ENCODE assay signal across 23 cellular contexts in genomic region chrX:19882066-19882775, GRCh38. TPM values are rescaled to one million over a fixed set of nuclear protein-coding genes. Genes with fewer than 3 reads are reported as not detected.
A peak's percentile ranks its signal among the peaks of the same experiment; 100 is the strongest.
DNase-seq lines count a peak whose midpoint lies in the region; ATAC-seq, FAIRE-seq and TF ChIP-seq lines count a peak whose summit lies in the region.
"Had no signal": no experiment of that assay in that cellular context is flagged by ENCODE, and none has a peak within 500 bp of the region (broad histone marks: within the 10 kb centered on the region; RNA-seq: fewer than 3 reads in every experiment).

No MANE protein-coding gene starts in this region.

- 0 out of 7 replicates have a peak, but pooled peaks cover 0 to 3% (median 0%) of the 10 kb centered on the region in 4 experiments for H3K27me3 ChIP-seq in H1 (replicated peaks in 1 of 4; ENCODE audit: control insufficient read depth in 3 of 4, extremely low read depth in 1 of 4, insufficient read depth in 3 of 4, low read length in 3 of 4)
- H3K27me3 ChIP-seq: gastroesophageal sphincter, ovary, suprapubic skin had no signal

- no peak overlapping the region for H2BK5ac ChIP-seq in H1 (ENCODE audit: low read depth, low read length)

- H3K9ac ChIP-seq in H1 (replicated peaks in 1 of 4; ENCODE audit: extremely low read depth in 1 of 4, low read depth in 3 of 4, low read length in 3 of 4), result no peak overlapping the region

- TF ChIP-seq RAD21 in H1 (IDR thresholded peaks at IDR 0.05 in 1 of 2, conservative IDR thresholded peaks at IDR 0.05 in 1 of 2; ENCODE audit: low read depth in 2 of 2, low read length in 2 of 2), result no peak

- H4K20me1 ChIP-seq in H1 (replicated peaks in 1 of 2; ENCODE audit: control insufficient read depth in 1 of 2, insufficient read depth in 2 of 2, low read length in 2 of 2), result peaks cover 0 to 7% of the 10 kb centered on the region in 2 experiments

- no peak overlapping the region for H3K4me3 ChIP-seq in H1 (ENCODE audit: extremely low read depth in 1 of 4, insufficient read depth in 2 of 4, low read depth in 3 of 4, low read length in 4 of 4)
- H3K4me3 ChIP-seq: gastroesophageal sphincter, left ventricle myocardium inferior, mucosa of descending colon, ovary, suprapubic skin had no signal

- no peak for TF ChIP-seq EP300 in H1 (IDR thresholded peaks at IDR 0.05; ENCODE audit: borderline replicate concordance in 1 of 2, low read depth in 2 of 2, low read length in 2 of 2)

- ATAC-seq in GM18520 (IDR thresholded peaks at IDR 0.05; ENCODE audit: unreplicated experiment), result no peak
- no peak for ATAC-seq in HG03432 (IDR thresholded peaks at IDR 0.05; ENCODE audit: unreplicated experiment)
- ATAC-seq: gastroesophageal sphincter, mucosa of descending colon had no signal

- no peak for TF ChIP-seq CTCF in H1 (IDR thresholded peaks at IDR 0.05; ENCODE audit: control extremely low read depth in 1 of 3, insufficient read depth in 1 of 3, low read depth in 1 of 3, low read length in 3 of 3)

- H3K79me2 ChIP-seq in H1 (ENCODE audit: control insufficient read depth in 1 of 2, insufficient read depth in 2 of 2, low read length in 2 of 2), result peaks cover 0 to 16% of the 10 kb centered on the region in 2 experiments; a peak in 2 of 4 replicates

- H2BK20ac ChIP-seq in H1 (ENCODE audit: low read length), result no peak overlapping the region

- no peak overlapping the region for H3K23ac ChIP-seq in H1 (ENCODE audit: insufficient read length)

- H3K4ac ChIP-seq in H1 (replicated peaks; ENCODE audit: insufficient read length, low read depth, low read length), result no peak overlapping the region

- H3K9me3 ChIP-seq in H1 (ENCODE audit: insufficient read depth in 2 of 2, low read depth in 1 of 2, low read length in 1 of 2), result no peaks in the 10 kb centered on the region
- H3K9me3 ChIP-seq: gastroesophageal sphincter, left ventricle myocardium inferior, mucosa of descending colon, ovary, suprapubic skin had no signal

- H3K23me2 ChIP-seq in H1 (ENCODE audit: low read depth, low read length), result no peaks in the 10 kb centered on the region

- no peak overlapping the region for H2AK5ac ChIP-seq in H1 (ENCODE audit: low read depth, low read length)

- H2BK120ac ChIP-seq in H1 (replicated peaks; ENCODE audit: low read depth, low read length), result no peak overlapping the region

- H3K4me2 ChIP-seq in H1 (ENCODE audit: insufficient read depth in 1 of 2, low read depth in 2 of 2, low read length in 2 of 2), result no peak overlapping the region

- H3K14ac ChIP-seq in H1 (ENCODE audit: insufficient read length), result no peak overlapping the region

- H4K5ac ChIP-seq in H1 (ENCODE audit: insufficient read length, low read depth, low read length), result no peak overlapping the region

- FAIRE-seq in H1 (lab: Jason Lieb, UNC), result peak; percentile 62
- FAIRE-seq: bronchial epithelial cell, D721Med had no signal

- TF ChIP-seq POLR2A in H1 (IDR thresholded peaks at IDR 0.05; ENCODE audit: control extremely low read depth in 1 of 2, low read depth in 2 of 2, low read length in 2 of 2), result no peak

- POLR2A ChIA-PET in H1 (lab: Charles Lee; ENCODE audit: partially characterized antibody), result interaction anchor here (1.1 kb wide), 1 partner anchor 120 kb away, joined by 3 read pairs; no protein-coding TSS in a partner anchor

- 0 out of 8 replicates have a peak, but pooled peaks cover 0 to 5% (median 0%) of the 10 kb centered on the region in 4 experiments for H3K36me3 ChIP-seq in H1 (ENCODE audit: control insufficient read depth in 2 of 4, insufficient read depth in 4 of 4, low read length in 3 of 4)
- H3K36me3 ChIP-seq: gastroesophageal sphincter, left ventricle myocardium inferior, ovary, suprapubic skin had no signal

- no peaks in the 10 kb centered on the region; a peak in 2 of 7 replicates for H3K4me1 ChIP-seq in H1 (replicated peaks in 1 of 4; ENCODE audit: control insufficient read depth in 3 of 4, insufficient read depth in 4 of 4, low read length in 3 of 4)
- H3K4me1 ChIP-seq: suprapubic skin had no signal

- H3K56ac ChIP-seq in H1 (replicated peaks; ENCODE audit: insufficient read length, low read depth, low read length), result no peak overlapping the region

- DNase-seq in EL, result peak; percentile 20
- DNase-seq in NCI-H226, result peak; percentile 49
- no peak for DNase-seq in H1 (ENCODE audit: low read depth in 1 of 2, low spot score in 2 of 2)
- DNase-seq in renal cortical epithelial cell (ENCODE audit: low read depth), result peak; percentile 11
- DNase-seq in HT-29 (ENCODE audit: low spot score), result no peak
- DNase-seq in NCI-H1436 (lab: John Stamatoyannopoulos, UW), result no peak
- DNase-seq: activated CD4-positive, alpha-beta T cell treated with anti-CD3 and anti-CD28 coated beads for 1 hour; erythroblast; GOT3; KG1; left ventricle myocardium inferior; mucosa of descending colon; NCI-H1092 treated with DMSO at 0.1 percent for 48 hours; NCI-H510A treated with DMSO at 0.1 percent for 48 hours; ovary; SHP77 treated with DMSO at 0.1 percent for 48 hours; stimulated activated CD4-positive, alpha-beta T cell treated with anti-CD3 and anti-CD28 coated beads, Interleukin-4, amount 100 ng/mL, for 24 hours had no signal

- H2AFZ ChIP-seq in H1 (ENCODE audit: low read length), result no peak overlapping the region

- no peak overlapping the region for H2BK12ac ChIP-seq in H1 (ENCODE audit: low read depth, low read length)

- H4K91ac ChIP-seq in H1 (replicated peaks; ENCODE audit: insufficient read length, low read length), result no peak overlapping the region

- WGBS in H1 (ENCODE audit: extremely low coverage in 1 of 2, insufficient coverage in 1 of 2, insufficient read length in 1 of 2, insufficient replicate concordance in 2 of 2, low coverage in 1 of 2, low lambda C conversion rate in 2 of 2, missing lambda C conversion rate in 1 of 2), 2 experiments, result 82% methylated on average over 8 of the region's 8 CpGs; no CpG with 5 or more reads in 1 of the 2 experiments

- no peak overlapping the region for H4K8ac ChIP-seq in H1 (ENCODE audit: extremely low read depth, insufficient read depth, low read length)

- CTCF ChIA-PET in H1 (lab: Charles Lee; ENCODE audit: partially characterized antibody), result interaction anchor here (0.7 to 1.3 kb wide), 2 partner anchors 115 to 139 kb away, joined by 3 to 5 read pairs; no protein-coding TSS in a partner anchor

- no peak overlapping the region for H2BK15ac ChIP-seq in H1 (ENCODE audit: low read length)

- H3K79me1 ChIP-seq in H1 (ENCODE audit: low read depth, low read length), result no peaks in the 10 kb centered on the region; the same call in 1 of the 2 replicates

- no peak overlapping the region for H3K27ac ChIP-seq in H1 (ENCODE audit: low read depth, low read length)
- H3K27ac ChIP-seq: gastroesophageal sphincter, left ventricle myocardium inferior, ovary, suprapubic skin had no signal

- H3K18ac ChIP-seq in H1 (ENCODE audit: extremely low read depth, low read length), result no peak overlapping the region

TF ChIP-seq in H1, 55 proteins besides CTCF, POLR2A, EP300 and RAD21:
- no peak for TF ChIP-seq ZNF274 (IDR thresholded peaks at IDR 0.05; ENCODE audit: borderline replicate concordance, extremely low read depth, low read length)
TF ChIP-seq in H1: peak in this region for 0.

RNA-seq across cellular contexts. Expression of gene SH3KBP1, which starts 5.2 kb away (rescaled TPM):
- total RNA-seq in H1 (2021; fragmentation: NEBNext Ultra II Directional; extraction: Animal tissue kit (Norgen Biotek cat#: 25700)), result 13.4 and 15.3 TPM in 2 replicates
- 5.3 and 7.2 TPM in 2 replicates for polyA plus RNA-seq in H1 (2011; rRNA removed)
- polyA plus RNA-seq in H1 (2011; cell fraction: cytosol; rRNA removed), result 9.1 TPM
- polyA plus RNA-seq in H1 (2011; cell fraction: nucleus; rRNA removed), result 16.7 TPM
- polyA plus RNA-seq in H1 (2012, experiment 1 of 2), result 16.9 to 20.1 TPM (median 18.7 TPM) in 4 replicates
- polyA plus RNA-seq in H1 (2012, experiment 2 of 2), result 2.9 TPM
- polyA plus RNA-seq in H1 (2013, experiment 1 of 2), result 18.3 TPM
- 19.6 TPM for polyA plus RNA-seq in H1 (2013, experiment 2 of 2)
- polyA minus RNA-seq in H1 (2011; rRNA and poly(A)+ RNA removed), result 10.0 and 13.4 TPM in 2 replicates
- 5.5 TPM for polyA minus RNA-seq in H1 (2011; cell fraction: cytosol; rRNA and poly(A)+ RNA removed)
- 13.2 TPM for polyA minus RNA-seq in H1 (2011; cell fraction: nucleus; rRNA and poly(A)+ RNA removed)
- 11.8 and 37.9 TPM in 2 replicates for total RNA-seq in renal cortical epithelial cell
- 22.5 and 24.8 TPM in 2 replicates for total RNA-seq in HT-29 (2014; rRNA removed; shearing (Covaris generic))

Comparison
In these comparisons a context has a peak if more than half of its experiments do, and no peak if none do; other contexts are left out.
1. DNase-seq: peak in EL (single experiment), NCI-H226 (single experiment) and renal cortical epithelial cell (single experiment); none in H1 (0 of 2), HT-29 (single experiment) and NCI-H1436 (single experiment).